2 cellular contexts compared by ENCODE assay signal in the genomic region with DNA sequence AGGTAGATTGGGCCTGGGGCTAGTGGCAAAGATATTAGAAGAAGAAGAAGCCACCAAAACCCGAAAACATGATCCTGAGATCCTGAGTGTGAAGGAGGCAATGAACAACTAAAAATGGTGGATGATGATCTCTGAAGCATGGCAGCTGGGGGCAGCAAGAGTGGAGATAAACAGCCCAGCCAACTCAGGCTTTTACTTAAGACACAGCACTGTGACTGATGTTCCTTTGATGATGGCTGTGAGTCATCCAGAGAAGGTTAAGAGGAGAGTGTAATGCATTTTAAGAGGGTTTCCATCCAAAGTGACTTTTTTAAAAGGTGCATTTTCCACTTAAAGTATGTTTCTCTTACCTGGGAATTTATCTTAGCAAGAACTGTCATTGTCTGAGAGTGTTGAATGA.
TF ChIP-seq lines count a peak whose summit lies in the region.

No MANE protein-coding gene starts in this region.

TF ChIP-seq in HCT116, 20 proteins besides CTCF, POLR2A, EP300 and RAD21 (continued from another document):
- TF ChIP-seq, protein P1, sequence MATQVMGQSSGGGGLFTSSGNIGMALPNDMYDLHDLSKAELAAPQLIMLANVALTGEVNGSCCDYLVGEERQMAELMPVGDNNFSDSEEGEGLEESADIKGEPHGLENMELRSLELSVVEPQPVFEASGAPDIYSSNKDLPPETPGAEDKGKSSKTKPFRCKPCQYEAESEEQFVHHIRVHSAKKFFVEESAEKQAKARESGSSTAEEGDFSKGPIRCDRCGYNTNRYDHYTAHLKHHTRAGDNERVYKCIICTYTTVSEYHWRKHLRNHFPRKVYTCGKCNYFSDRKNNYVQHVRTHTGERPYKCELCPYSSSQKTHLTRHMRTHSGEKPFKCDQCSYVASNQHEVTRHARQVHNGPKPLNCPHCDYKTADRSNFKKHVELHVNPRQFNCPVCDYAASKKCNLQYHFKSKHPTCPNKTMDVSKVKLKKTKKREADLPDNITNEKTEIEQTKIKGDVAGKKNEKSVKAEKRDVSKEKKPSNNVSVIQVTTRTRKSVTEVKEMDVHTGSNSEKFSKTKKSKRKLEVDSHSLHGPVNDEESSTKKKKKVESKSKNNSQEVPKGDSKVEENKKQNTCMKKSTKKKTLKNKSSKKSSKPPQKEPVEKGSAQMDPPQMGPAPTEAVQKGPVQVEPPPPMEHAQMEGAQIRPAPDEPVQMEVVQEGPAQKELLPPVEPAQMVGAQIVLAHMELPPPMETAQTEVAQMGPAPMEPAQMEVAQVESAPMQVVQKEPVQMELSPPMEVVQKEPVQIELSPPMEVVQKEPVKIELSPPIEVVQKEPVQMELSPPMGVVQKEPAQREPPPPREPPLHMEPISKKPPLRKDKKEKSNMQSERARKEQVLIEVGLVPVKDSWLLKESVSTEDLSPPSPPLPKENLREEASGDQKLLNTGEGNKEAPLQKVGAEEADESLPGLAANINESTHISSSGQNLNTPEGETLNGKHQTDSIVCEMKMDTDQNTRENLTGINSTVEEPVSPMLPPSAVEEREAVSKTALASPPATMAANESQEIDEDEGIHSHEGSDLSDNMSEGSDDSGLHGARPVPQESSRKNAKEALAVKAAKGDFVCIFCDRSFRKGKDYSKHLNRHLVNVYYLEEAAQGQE (IDR thresholded peaks at IDR 0.05; ENCODE audit: low read depth), result no peak
- TF ChIP-seq EZH2phosphoT487 (IDR thresholded peaks at IDR 0.05; ENCODE audit: borderline replicate concordance), result no peak
- TF ChIP-seq YY1 (IDR thresholded peaks at IDR 0.05; ENCODE audit: extremely low read depth, insufficient replicate concordance, low read depth, low read length), result no peak
- TF ChIP-seq FOSL1 (IDR thresholded peaks at IDR 0.05; ENCODE audit: low read depth), result peak; percentile 45; the same call in 1 of the 2 replicates
- TF ChIP-seq CBX3 (IDR thresholded peaks at IDR 0.05; ENCODE audit: low read depth), result peak; percentile 36; the same call in 1 of the 2 replicates
- TF ChIP-seq, protein P2, sequence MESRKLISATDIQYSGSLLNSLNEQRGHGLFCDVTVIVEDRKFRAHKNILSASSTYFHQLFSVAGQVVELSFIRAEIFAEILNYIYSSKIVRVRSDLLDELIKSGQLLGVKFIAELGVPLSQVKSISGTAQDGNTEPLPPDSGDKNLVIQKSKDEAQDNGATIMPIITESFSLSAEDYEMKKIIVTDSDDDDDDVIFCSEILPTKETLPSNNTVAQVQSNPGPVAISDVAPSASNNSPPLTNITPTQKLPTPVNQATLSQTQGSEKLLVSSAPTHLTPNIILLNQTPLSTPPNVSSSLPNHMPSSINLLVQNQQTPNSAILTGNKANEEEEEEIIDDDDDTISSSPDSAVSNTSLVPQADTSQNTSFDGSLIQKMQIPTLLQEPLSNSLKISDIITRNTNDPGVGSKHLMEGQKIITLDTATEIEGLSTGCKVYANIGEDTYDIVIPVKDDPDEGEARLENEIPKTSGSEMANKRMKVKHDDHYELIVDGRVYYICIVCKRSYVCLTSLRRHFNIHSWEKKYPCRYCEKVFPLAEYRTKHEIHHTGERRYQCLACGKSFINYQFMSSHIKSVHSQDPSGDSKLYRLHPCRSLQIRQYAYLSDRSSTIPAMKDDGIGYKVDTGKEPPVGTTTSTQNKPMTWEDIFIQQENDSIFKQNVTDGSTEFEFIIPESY (IDR thresholded peaks at IDR 0.05; ENCODE audit: extremely low read depth, insufficient replicate concordance, low read length), result no peak
- TF ChIP-seq ELF1 (IDR thresholded peaks at IDR 0.05; ENCODE audit: borderline replicate concordance, low read depth), result no peak

TF ChIP-seq in SK-N-SH treated with all-trans-retinoic acid at 6 μM for 48 hours, 23 proteins besides CTCF, POLR2A, EP300 and RAD21 (continued from another document):
- TF ChIP-seq, protein P3, sequence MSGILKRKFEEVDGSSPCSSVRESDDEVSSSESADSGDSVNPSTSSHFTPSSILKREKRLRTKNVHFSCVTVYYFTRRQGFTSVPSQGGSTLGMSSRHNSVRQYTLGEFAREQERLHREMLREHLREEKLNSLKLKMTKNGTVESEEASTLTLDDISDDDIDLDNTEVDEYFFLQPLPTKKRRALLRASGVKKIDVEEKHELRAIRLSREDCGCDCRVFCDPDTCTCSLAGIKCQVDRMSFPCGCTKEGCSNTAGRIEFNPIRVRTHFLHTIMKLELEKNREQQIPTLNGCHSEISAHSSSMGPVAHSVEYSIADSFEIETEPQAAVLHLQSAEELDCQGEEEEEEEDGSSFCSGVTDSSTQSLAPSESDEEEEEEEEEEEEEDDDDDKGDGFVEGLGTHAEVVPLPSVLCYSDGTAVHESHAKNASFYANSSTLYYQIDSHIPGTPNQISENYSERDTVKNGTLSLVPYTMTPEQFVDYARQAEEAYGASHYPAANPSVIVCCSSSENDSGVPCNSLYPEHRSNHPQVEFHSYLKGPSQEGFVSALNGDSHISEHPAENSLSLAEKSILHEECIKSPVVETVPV (CRISPR knock-in tag; IDR thresholded peaks at IDR 0.05), result no peak
- TF ChIP-seq TOX (CRISPR knock-in tag; IDR thresholded peaks at IDR 0.05; ENCODE audit: borderline replicate concordance), result no peak
